ENCODE assay signal across 7 cellular contexts in genomic region chr10:89535185-89536012, GRCh38.
DNase-seq lines count a peak whose midpoint lies in the region; ATAC-seq and TF ChIP-seq lines count a peak whose summit lies in the region.

Gene SLC16A12 (minus strand): TSS chr10:89535594. CDS start chr10:89462578, 73,016 bp downstream.

- no peak for TF ChIP-seq CTCF in HFF-Myc (IDR thresholded peaks at IDR 0.05; ENCODE audit: low read depth, low read length, missing control alignments)
- TF ChIP-seq CTCF in astrocyte of the cerebellum (IDR thresholded peaks at IDR 0.05; ENCODE audit: low read depth, low read length, missing control alignments): no peak

- in situ Hi-C loops in astrocyte of the cerebellum (cut with HindIII; ENCODE audit: low sequenced_read_pairs): no loop called here

- H3K4me3 ChIP-seq in HFF-Myc (replicated peaks; ENCODE audit: low read depth, low read length) (peak within 1 kb of the TSS; percentile 47), astrocyte of the cerebellum (ENCODE audit: low read depth, low read length) (peak within 1 kb of the TSS; percentile 55)

- DNase-seq in HFF-Myc (ENCODE audit: extremely low read depth, low read depth) (no peak), astrocyte of the cerebellum (ENCODE audit: low read depth) (no peak), iris pigment epithelial cell (ENCODE audit: low read depth) (peak; percentile 46)
- peak; percentile 9 for DNase-seq in stimulated activated naive CD8-positive, alpha-beta T cell treated with anti-CD3 and anti-CD28 coated beads, Interleukin-15, Interleukin-2, amounts not matched to agents 100 U/mL and 50 U/mL, for 24 hours

- no peak for ATAC-seq in stimulated activated naive CD8-positive, alpha-beta T cell treated with anti-CD3 and anti-CD28 coated beads, Interleukin-15, Interleukin-2, amounts not matched to agents 100 U/mL and 50 U/mL, for 24 hours
- no peak for ATAC-seq in GM18861 (IDR thresholded peaks at IDR 0.05; ENCODE audit: unreplicated experiment)
- ATAC-seq in GM18868 (IDR thresholded peaks at IDR 0.05; ENCODE audit: unreplicated experiment): no peak
- ATAC-seq in GM18502 (IDR thresholded peaks at IDR 0.05; ENCODE audit: poor library complexity, unreplicated experiment): no peak

Comparison
In these comparisons a context has a peak if more than half of its experiments do, and no peak if none do; other contexts are left out.
1. DNase-seq: peak in iris pigment epithelial cell (single experiment) and stimulated activated naive CD8-positive, alpha-beta T cell treated with anti-CD3 and anti-CD28 coated beads, Interleukin-15, Interleukin-2, amounts not matched to agents 100 U/mL and 50 U/mL, for 24 hours (single experiment); none in HFF-Myc (single experiment) and astrocyte of the cerebellum (single experiment).